In the genomic region with DNA sequence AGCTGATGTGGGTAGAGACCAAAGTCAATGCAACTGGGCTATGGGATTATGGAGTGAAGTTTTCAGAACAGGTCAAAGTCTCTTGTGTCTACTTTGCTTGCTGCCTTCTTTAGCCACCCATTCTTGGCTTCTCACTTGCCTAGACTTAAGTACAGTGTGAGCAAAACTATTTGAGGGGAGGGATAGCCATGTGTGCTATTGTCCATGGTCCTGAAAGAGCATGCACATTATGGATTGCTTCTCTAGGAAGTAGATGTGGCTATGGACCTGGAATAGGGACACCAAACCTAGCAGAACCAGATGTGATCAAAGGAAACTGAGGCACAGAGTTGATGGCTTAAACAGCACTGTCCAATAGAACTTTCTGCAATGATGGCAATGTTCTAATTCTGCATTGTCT, we compare ENCODE assay signal across 37 cellular contexts.
DNase-seq lines count a peak whose midpoint lies in the region; ATAC-seq, FAIRE-seq and TF ChIP-seq lines count a peak whose summit lies in the region.
"Had no signal": no experiment of that assay in that cellular context is flagged by ENCODE, and none has a peak within 500 bp of the region (broad histone marks: within the 10 kb centered on the region; RNA-seq: fewer than 3 reads in every experiment).

No MANE protein-coding gene starts in this region.

- H3K9me3 ChIP-seq in A549 (no peaks in the 10 kb centered on the region), astrocyte (ENCODE audit: insufficient read depth, low read depth, low read length) (no peaks in the 10 kb centered on the region)
- H3K9me3 ChIP-seq: BE2C, heart right ventricle, lower lobe of right lung, psoas muscle, transverse colon had no signal

- no peak overlapping the region for H2AFZ ChIP-seq in astrocyte (ENCODE audit: low read depth, low read length)

- no peak for TF ChIP-seq CTCF in A549 (IDR thresholded peaks at IDR 0.05)
- TF ChIP-seq CTCF in HFF-Myc (IDR thresholded peaks at IDR 0.05; ENCODE audit: low read depth, low read length, missing control alignments): no peak
- TF ChIP-seq CTCF in astrocyte (IDR thresholded peaks at IDR 0.05; ENCODE audit: insufficient read depth, low read depth, low read length): no peak

- no peak overlapping the region for H3K27ac Mint-ChIP-seq in astrocyte (ENCODE audit: unreplicated experiment)
- no peak overlapping the region for H3K27ac Mint-ChIP-seq in activated T-helper 2 cell treated with anti-CD3 and anti-CD28 coated beads, Interferon-gamma antibody, Interleukin-2, Interleukin-4, amounts not matched to agents 10 μg/mL and 5 μg/mL and 100 μg/mL, durations not matched to agents 14 hours and 24 hours and 36 hours
- H3K27ac Mint-ChIP-seq: activated CD4-positive, alpha-beta memory T cell treated with anti-CD3 and anti-CD28 coated beads, Interleukin-2, amount 10 ng/mL, durations not matched to agents 7 days and 5 days; activated naive CD4-positive, alpha-beta T cell treated with anti-CD3 and anti-CD28 coated beads, Interleukin-2, amount 50 U/mL, for 72 hours; activated T-helper 17 cell treated with anti-CD3 and anti-CD28 coated beads, Interleukin-2, amount 50 U/mL, for 72 hours; CD8-positive, alpha-beta T cell; H9; natural killer cell; stimulated activated effector memory CD8-positive, alpha-beta T cell treated with anti-CD3 and anti-CD28 coated beads, Interleukin-12 subunit alpha, Interleukin-12 subunit beta, amount 100 ng/mL, for 72 hours had no signal

- H3K27ac ChIP-seq in A549: no peak overlapping the region
- H3K27ac ChIP-seq in astrocyte (ENCODE audit: low read depth, low read length): no peak overlapping the region
- H3K27ac ChIP-seq: foreskin keratinocyte, heart right ventricle, lower lobe of right lung, psoas muscle, transverse colon had no signal

- H3K4me1 ChIP-seq in A549: no peaks in the 10 kb centered on the region
- H3K4me1 ChIP-seq in astrocyte (ENCODE audit: insufficient read depth, low read length): no peaks in the 10 kb centered on the region
- H3K4me1 ChIP-seq: BE2C, foreskin keratinocyte, heart right ventricle, lower lobe of right lung, transverse colon had no signal

- H3K27me3 ChIP-seq in astrocyte (ENCODE audit: insufficient read depth, low read length): no peaks in the 10 kb centered on the region
- H3K27me3 ChIP-seq: transverse colon had no signal

- TF ChIP-seq EP300 in A549 (IDR thresholded peaks at IDR 0.05): no peak

- H3K4me2 ChIP-seq in A549 (no peak overlapping the region), astrocyte (ENCODE audit: low read length) (no peak overlapping the region)

- no peaks in the 10 kb centered on the region for H3K4me1 Mint-ChIP-seq in astrocyte (ENCODE audit: low read depth, unreplicated experiment)
- no peaks in the 10 kb centered on the region for H3K4me1 Mint-ChIP-seq in activated T-helper 2 cell treated with anti-CD3 and anti-CD28 coated beads, Interferon-gamma antibody, Interleukin-2, Interleukin-4, amounts not matched to agents 10 μg/mL and 5 μg/mL and 100 μg/mL, durations not matched to agents 14 hours and 24 hours and 36 hours (ENCODE audit: low read depth)
- H3K4me1 Mint-ChIP-seq: activated CD4-positive, alpha-beta memory T cell treated with anti-CD3 and anti-CD28 coated beads, Interleukin-2, amount 10 ng/mL, durations not matched to agents 7 days and 5 days; activated T-helper 17 cell treated with anti-CD3 and anti-CD28 coated beads, Interleukin-2, amount 50 U/mL, for 72 hours; natural killer cell; stimulated activated effector memory CD8-positive, alpha-beta T cell treated with anti-CD3 and anti-CD28 coated beads, Interleukin-12 subunit alpha, Interleukin-12 subunit beta, amount 100 ng/mL, for 72 hours had no signal

- no peak for ATAC-seq in A549
- ATAC-seq: activated naive CD4-positive, alpha-beta T cell treated with anti-CD3 and anti-CD28 coated beads, Interleukin-2, amount 50 U/mL, for 72 hours; activated T-helper 17 cell treated with anti-CD3 and anti-CD28 coated beads, Interleukin-2, amount 50 U/mL, for 72 hours; CD8-positive, alpha-beta T cell; foreskin keratinocyte; heart right ventricle; lower lobe of right lung; natural killer cell; Panc1; psoas muscle; stimulated activated effector memory CD8-positive, alpha-beta T cell treated with anti-CD3 and anti-CD28 coated beads, Interleukin-12 subunit alpha, Interleukin-12 subunit beta, amount 100 ng/mL, for 72 hours had no signal

- POLR2A ChIA-PET in A549 (lab: Yijun Ruan, JAX): no interaction called here

- intact Hi-C loops in activated T-helper 2 cell treated with anti-CD3 and anti-CD28 coated beads, Interferon-gamma antibody, Interleukin-2, Interleukin-4, amounts not matched to agents 10 μg/mL and 5 μg/mL and 100 μg/mL, durations not matched to agents 14 hours and 24 hours and 36 hours (cut with micrococcal nuclease): no loop called here

- TF ChIP-seq POLR2A in A549 (IDR thresholded peaks at IDR 0.05; ENCODE audit: low read length): no peak

- no peak overlapping the region for H3K4me3 Mint-ChIP-seq in astrocyte (ENCODE audit: unreplicated experiment)
- no peak overlapping the region for H3K4me3 Mint-ChIP-seq in activated T-helper 2 cell treated with anti-CD3 and anti-CD28 coated beads, Interferon-gamma antibody, Interleukin-2, Interleukin-4, amounts not matched to agents 10 μg/mL and 5 μg/mL and 100 μg/mL, durations not matched to agents 14 hours and 24 hours and 36 hours (ENCODE audit: low read depth)
- H3K4me3 Mint-ChIP-seq: activated CD4-positive, alpha-beta memory T cell treated with anti-CD3 and anti-CD28 coated beads, Interleukin-2, amount 10 ng/mL, durations not matched to agents 7 days and 5 days; activated T-helper 17 cell treated with anti-CD3 and anti-CD28 coated beads, Interleukin-2, amount 50 U/mL, for 72 hours; CD8-positive, alpha-beta T cell; H9; natural killer cell; stimulated activated effector memory CD8-positive, alpha-beta T cell treated with anti-CD3 and anti-CD28 coated beads, Interleukin-12 subunit alpha, Interleukin-12 subunit beta, amount 100 ng/mL, for 72 hours had no signal

- no peaks in the 10 kb centered on the region for H3K36me3 ChIP-seq in astrocyte (ENCODE audit: insufficient read depth, low read length)
- H3K36me3 ChIP-seq: BE2C, heart right ventricle, lower lobe of right lung, transverse colon had no signal

- no peak overlapping the region for H3K9ac ChIP-seq in astrocyte (ENCODE audit: low read length)

- H3K9me3 Mint-ChIP-seq in astrocyte (ENCODE audit: unreplicated experiment): no peaks in the 10 kb centered on the region
- no peaks in the 10 kb centered on the region for H3K9me3 Mint-ChIP-seq in activated T-helper 2 cell treated with anti-CD3 and anti-CD28 coated beads, Interferon-gamma antibody, Interleukin-2, Interleukin-4, amounts not matched to agents 10 μg/mL and 5 μg/mL and 100 μg/mL, durations not matched to agents 14 hours and 24 hours and 36 hours
- H3K9me3 Mint-ChIP-seq: activated CD4-positive, alpha-beta memory T cell treated with anti-CD3 and anti-CD28 coated beads, Interleukin-2, amount 10 ng/mL, durations not matched to agents 7 days and 5 days; activated naive CD4-positive, alpha-beta T cell treated with anti-CD3 and anti-CD28 coated beads, Interleukin-2, amount 50 U/mL, for 72 hours; activated T-helper 17 cell treated with anti-CD3 and anti-CD28 coated beads, Interleukin-2, amount 50 U/mL, for 72 hours; CD8-positive, alpha-beta T cell; H9; natural killer cell; stimulated activated effector memory CD8-positive, alpha-beta T cell treated with anti-CD3 and anti-CD28 coated beads, Interleukin-12 subunit alpha, Interleukin-12 subunit beta, amount 100 ng/mL, for 72 hours had no signal

- DNase-seq in A549 (ENCODE audit: low read depth in 1 of 2, low spot score in 1 of 2): no peak
- DNase-seq in HFF-Myc (ENCODE audit: extremely low read depth, low read depth): peak; percentile 2
- peak; percentile 7 for DNase-seq in astrocyte (ENCODE audit: low read depth)
- DNase-seq in iPS-NIHi11 (ENCODE audit: low spot score): peak; percentile 38
- DNase-seq in stimulated activated CD4-positive, alpha-beta T cell treated with anti-CD3 and anti-CD28 coated beads, Interleukin-2, amount 100 ng/mL, for 48 hours: no peak
- DNase-seq in pons (ENCODE audit: low spot score): no peak
- no peak for DNase-seq in activated T-helper 2 cell treated with anti-CD3 and anti-CD28 coated beads, Interferon-gamma antibody, Interleukin-2, Interleukin-4, amounts not matched to agents 10 μg/mL and 5 μg/mL and 100 μg/mL, durations not matched to agents 14 hours and 24 hours and 36 hours (ENCODE audit: low spot score)
- DNase-seq in germinal center (ENCODE audit: low spot score): no peak
- DNase-seq: activated CD4-positive, alpha-beta memory T cell treated with anti-CD3 and anti-CD28 coated beads, Interleukin-2, amount 10 ng/mL, durations not matched to agents 7 days and 5 days; anterior cingulate cortex; BE2C; CD8-positive, alpha-beta T cell; cortex of kidney; DMS 273 treated with DMSO at 0.1 percent for 48 hours; effector memory CD4-positive, alpha-beta T cell; H9; heart right ventricle; KG1; kidney glomerular epithelial cell; lower lobe of right lung; MM.1S; natural killer cell; NCI-H1417; NCI-H2081 treated with DMSO at 0.1 percent for 48 hours; NCI-H226; NCI-H526 treated with DMSO at 0.1 percent for 48 hours; NK-92 treated with Interleukin-12 subunit alpha and Interleukin-12 subunit beta, amount 100 ng/mL, for 24 hours; nucleus accumbens; psoas muscle; SHP77; stimulated activated CD4-positive, alpha-beta T cell treated with anti-CD3 and anti-CD28 coated beads, Interleukin-15, amount 100 ng/mL, for 24 hours; transverse colon had no signal

- TF ChIP-seq RAD21 in A549 (conservative IDR thresholded peaks at IDR 0.05 in 1 of 2, IDR thresholded peaks at IDR 0.05 in 1 of 2): no peak

- no peaks in the 10 kb centered on the region for H4K20me1 ChIP-seq in astrocyte (ENCODE audit: insufficient read depth, low read length)

- H3K36me3 Mint-ChIP-seq in astrocyte (ENCODE audit: low read depth, unreplicated experiment): no peaks in the 10 kb centered on the region
- no peaks in the 10 kb centered on the region for H3K36me3 Mint-ChIP-seq in activated T-helper 2 cell treated with anti-CD3 and anti-CD28 coated beads, Interferon-gamma antibody, Interleukin-2, Interleukin-4, amounts not matched to agents 10 μg/mL and 5 μg/mL and 100 μg/mL, durations not matched to agents 14 hours and 24 hours and 36 hours (ENCODE audit: low read depth)
- H3K36me3 Mint-ChIP-seq: activated naive CD4-positive, alpha-beta T cell treated with anti-CD3 and anti-CD28 coated beads, Interleukin-2, amount 50 U/mL, for 72 hours; CD8-positive, alpha-beta T cell; natural killer cell; stimulated activated effector memory CD8-positive, alpha-beta T cell treated with anti-CD3 and anti-CD28 coated beads, Interleukin-12 subunit alpha, Interleukin-12 subunit beta, amount 100 ng/mL, for 72 hours had no signal

- CTCF ChIA-PET in A549 (lab: Yijun Ruan, JAX): interaction anchor here (0.9 kb wide), 1 partner anchor 40 kb away, joined by 3 read pairs; no protein-coding TSS in a partner anchor

- FAIRE-seq in A549 (lab: Jason Lieb, UNC) (no peak), astrocyte (lab: Jason Lieb, UNC) (no peak)

- peaks cover 9% of the 10 kb centered on the region for H3K27me3 Mint-ChIP-seq in astrocyte (ENCODE audit: low read depth, unreplicated experiment)
- peaks cover 17% of the 10 kb centered on the region for H3K27me3 Mint-ChIP-seq in activated T-helper 2 cell treated with anti-CD3 and anti-CD28 coated beads, Interferon-gamma antibody, Interleukin-2, Interleukin-4, amounts not matched to agents 10 μg/mL and 5 μg/mL and 100 μg/mL, durations not matched to agents 14 hours and 24 hours and 36 hours (ENCODE audit: low read depth)

- H3K79me2 ChIP-seq in astrocyte (ENCODE audit: insufficient read depth, low read length): no peaks in the 10 kb centered on the region

- H3K4me3 ChIP-seq in A549: no peak overlapping the region
- no peak overlapping the region for H3K4me3 ChIP-seq in HFF-Myc (replicated peaks; ENCODE audit: low read depth, low read length)
- no peak overlapping the region for H3K4me3 ChIP-seq in astrocyte (ENCODE audit: insufficient read depth, low read depth, low read length)
- H3K4me3 ChIP-seq: heart right ventricle, lower lobe of right lung, psoas muscle, transverse colon had no signal

Comparison
In these comparisons a context has a peak if more than half of its experiments do, and no peak if none do; other contexts are left out.
1. DNase-seq: peak in HFF-Myc (single experiment), astrocyte (single experiment) and iPS-NIHi11 (single experiment); none in A549 (0 of 2), stimulated activated CD4-positive, alpha-beta T cell treated with anti-CD3 and anti-CD28 coated beads, Interleukin-2, amount 100 ng/mL, for 48 hours (0 of 2), pons (single experiment), activated T-helper 2 cell treated with anti-CD3 and anti-CD28 coated beads, Interferon-gamma antibody, Interleukin-2, Interleukin-4, amounts not matched to agents 10 μg/mL and 5 μg/mL and 100 μg/mL, durations not matched to agents 14 hours and 24 hours and 36 hours (single experiment) and germinal center (single experiment).